ENCODE assay signal across 8 cellular contexts in the genomic region with DNA sequence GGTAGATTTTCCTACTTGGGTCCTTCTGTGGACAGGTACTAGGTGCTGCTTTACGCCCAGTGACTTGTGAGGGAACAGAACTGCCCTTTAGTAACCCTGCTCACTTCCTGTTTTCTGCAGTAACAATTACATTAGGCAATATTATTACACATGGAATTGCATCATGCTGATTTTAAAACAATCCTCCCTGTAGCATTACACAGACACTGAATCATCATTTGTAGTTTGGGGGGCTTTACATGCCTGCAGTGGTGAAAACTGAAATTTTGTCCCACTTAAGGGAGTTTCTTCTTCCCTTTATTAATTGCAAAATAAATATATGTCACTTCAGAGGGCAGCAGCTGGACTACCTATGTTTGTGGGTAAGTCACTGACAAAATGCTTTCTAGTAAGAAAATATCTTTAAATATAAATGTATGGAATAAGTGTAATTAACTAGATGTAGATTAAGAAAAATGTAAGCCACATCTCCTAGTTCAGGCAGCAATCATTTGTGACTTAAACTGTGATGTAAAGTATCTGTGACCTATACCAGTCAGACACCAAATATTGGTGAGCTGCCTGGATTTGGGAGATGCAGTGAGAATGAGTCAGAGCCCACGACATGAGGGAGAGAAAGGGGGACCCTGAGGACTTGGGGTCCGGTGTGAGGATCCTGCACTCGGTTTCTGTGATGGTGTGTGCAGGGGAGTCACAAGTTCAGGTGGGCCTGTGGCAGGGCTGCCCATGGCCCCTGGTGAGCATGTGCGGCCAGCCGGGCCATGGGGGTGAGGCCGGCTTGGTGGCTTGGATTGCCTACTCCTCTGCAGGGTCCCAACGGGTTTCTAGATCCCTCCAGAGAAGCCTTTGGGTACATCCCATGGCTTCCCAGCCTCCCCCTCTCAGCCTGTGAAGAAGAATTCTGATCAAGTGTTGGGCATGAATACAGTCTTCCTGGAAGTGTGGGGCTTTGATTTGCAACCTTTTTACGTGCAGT. TPM values are rescaled to one million over a fixed set of nuclear protein-coding genes. Genes with fewer than 3 reads are reported as not detected.
DNase-seq lines count a peak whose midpoint lies in the region; TF ChIP-seq lines count a peak whose summit lies in the region.

No MANE protein-coding gene starts in this region.

- H3K4me3 ChIP-seq in KMS-11 (IDR thresholded peaks at IDR 0.05; ENCODE audit: insufficient read depth, low read depth, low read length) (no peak overlapping the region), liver (ENCODE audit: low read depth in 1 of 3, low read length in 3 of 3) (no peak overlapping the region), ascending aorta (no peak overlapping the region)

- no peak overlapping the region for H3K9ac ChIP-seq in KMS-11
- no peak overlapping the region for H3K9ac ChIP-seq in liver (ENCODE audit: low read depth in 1 of 2, low read length in 2 of 2)

- DNase-seq in EL (peak; percentile 69), ascending aorta (ENCODE audit: low spot score in 2 of 2) (no peak)
- DNase-seq in activated naive CD8-positive, alpha-beta T cell treated with anti-CD3 and anti-CD28 coated beads for 36 hours, result no peak
- no peak for DNase-seq in activated T-helper 2 cell treated with anti-CD3 and anti-CD28 coated beads, Interferon-gamma antibody, Interleukin-2, Interleukin-4, amounts not matched to agents 10 μg/mL and 5 μg/mL and 100 μg/mL, durations not matched to agents 14 hours and 24 hours and 36 hours (ENCODE audit: low spot score)
- DNase-seq in stimulated activated CD4-positive, alpha-beta T cell treated with anti-CD3 and anti-CD28 coated beads, Interleukin-4, amount 100 ng/mL, for 1 hour, result no peak
- DNase-seq in activated CD4-positive, alpha-beta T cell treated with anti-CD3 and anti-CD28 coated beads for 48 hours, result no peak

- no peak overlapping the region for H3K27ac ChIP-seq in KMS-11
- H3K27ac ChIP-seq in liver (ENCODE audit: low read depth in 1 of 2, low read length in 2 of 2), result peak overlapping the region in 1 of 2 donors; percentile 38
- H3K27ac ChIP-seq in ascending aorta, result no peak overlapping the region

- H3K27ac Mint-ChIP-seq in activated naive CD8-positive, alpha-beta T cell treated with anti-CD3 and anti-CD28 coated beads for 36 hours, result peak overlapping the region; percentile 82
- no peak overlapping the region for H3K27ac Mint-ChIP-seq in activated T-helper 2 cell treated with anti-CD3 and anti-CD28 coated beads, Interferon-gamma antibody, Interleukin-2, Interleukin-4, amounts not matched to agents 10 μg/mL and 5 μg/mL and 100 μg/mL, durations not matched to agents 14 hours and 24 hours and 36 hours

- H3K4me1 ChIP-seq in KMS-11 (ENCODE audit: low read depth, poor library complexity, severe bottlenecking), result peaks cover 17% of the 10 kb centered on the region
- H3K4me1 ChIP-seq in liver (ENCODE audit: control insufficient read depth in 4 of 4, insufficient read depth in 4 of 4, low read length in 3 of 4), result peaks cover 0 to 3% (median 0%) of the 10 kb centered on the region in 4 donors
- no peaks in the 10 kb centered on the region for H3K4me1 ChIP-seq in ascending aorta

- no peaks in the 10 kb centered on the region for H3K27me3 ChIP-seq in KMS-11 (ENCODE audit: insufficient read depth, low read depth)
- H3K27me3 ChIP-seq in liver (ENCODE audit: control insufficient read depth in 4 of 4, insufficient read depth in 4 of 4, low read length in 3 of 4), result no peaks in the 10 kb centered on the region
- no peaks in the 10 kb centered on the region for H3K27me3 ChIP-seq in ascending aorta

- peak overlapping the region; percentile 26 for H3K4me2 ChIP-seq in KMS-11

- no peaks in the 10 kb centered on the region for H3K9me3 Mint-ChIP-seq in activated naive CD8-positive, alpha-beta T cell treated with anti-CD3 and anti-CD28 coated beads for 36 hours
- no peaks in the 10 kb centered on the region for H3K9me3 Mint-ChIP-seq in activated T-helper 2 cell treated with anti-CD3 and anti-CD28 coated beads, Interferon-gamma antibody, Interleukin-2, Interleukin-4, amounts not matched to agents 10 μg/mL and 5 μg/mL and 100 μg/mL, durations not matched to agents 14 hours and 24 hours and 36 hours

- TF ChIP-seq CTCF in KMS-11 (conservative IDR thresholded peaks at IDR 0.05; ENCODE audit: low read depth, low read length) (no peak), liver (IDR thresholded peaks at IDR 0.05; ENCODE audit: low read depth, low read length, missing input control) (no peak), ascending aorta (IDR thresholded peaks at IDR 0.05) (no peak)

- no peaks in the 10 kb centered on the region for H3K9me3 ChIP-seq in liver (ENCODE audit: control insufficient read depth in 4 of 4, low read length in 3 of 4)
- H3K9me3 ChIP-seq in ascending aorta, result no peaks in the 10 kb centered on the region

- no peaks in the 10 kb centered on the region for H3K36me3 ChIP-seq in KMS-11 (ENCODE audit: insufficient read depth)
- H3K36me3 ChIP-seq in liver (ENCODE audit: control insufficient read depth in 4 of 4, insufficient read depth in 3 of 4, low read depth in 1 of 4, low read length in 3 of 4), result no peaks in the 10 kb centered on the region
- no peaks in the 10 kb centered on the region for H3K36me3 ChIP-seq in ascending aorta

- peak in 1 of 2 donors; percentile 23 for TF ChIP-seq RAD21 in liver (IDR thresholded peaks at IDR 0.05)

- intact Hi-C loops in activated T-helper 2 cell treated with anti-CD3 and anti-CD28 coated beads, Interferon-gamma antibody, Interleukin-2, Interleukin-4, amounts not matched to agents 10 μg/mL and 5 μg/mL and 100 μg/mL, durations not matched to agents 14 hours and 24 hours and 36 hours (cut with micrococcal nuclease), result no loop called here
- intact Hi-C loops in ascending aorta (cut with DNase I), result no loop called here

- H3K36me3 Mint-ChIP-seq in activated naive CD8-positive, alpha-beta T cell treated with anti-CD3 and anti-CD28 coated beads for 36 hours, result no peaks in the 10 kb centered on the region
- H3K36me3 Mint-ChIP-seq in activated T-helper 2 cell treated with anti-CD3 and anti-CD28 coated beads, Interferon-gamma antibody, Interleukin-2, Interleukin-4, amounts not matched to agents 10 μg/mL and 5 μg/mL and 100 μg/mL, durations not matched to agents 14 hours and 24 hours and 36 hours (ENCODE audit: low read depth), result no peaks in the 10 kb centered on the region

- peak overlapping the region; percentile 12; the same call in 1 of the 2 replicates for H2AFZ ChIP-seq in KMS-11 (ENCODE audit: low read depth)

- H4K20me1 ChIP-seq in KMS-11 (ENCODE audit: insufficient read depth), result no peaks in the 10 kb centered on the region

- no peak overlapping the region for H3K4me3 Mint-ChIP-seq in activated naive CD8-positive, alpha-beta T cell treated with anti-CD3 and anti-CD28 coated beads for 36 hours
- no peak overlapping the region for H3K4me3 Mint-ChIP-seq in activated T-helper 2 cell treated with anti-CD3 and anti-CD28 coated beads, Interferon-gamma antibody, Interleukin-2, Interleukin-4, amounts not matched to agents 10 μg/mL and 5 μg/mL and 100 μg/mL, durations not matched to agents 14 hours and 24 hours and 36 hours (ENCODE audit: low read depth)

- peaks cover 54% of the 10 kb centered on the region for H3K4me1 Mint-ChIP-seq in activated naive CD8-positive, alpha-beta T cell treated with anti-CD3 and anti-CD28 coated beads for 36 hours
- peaks cover 31% of the 10 kb centered on the region for H3K4me1 Mint-ChIP-seq in activated T-helper 2 cell treated with anti-CD3 and anti-CD28 coated beads, Interferon-gamma antibody, Interleukin-2, Interleukin-4, amounts not matched to agents 10 μg/mL and 5 μg/mL and 100 μg/mL, durations not matched to agents 14 hours and 24 hours and 36 hours (ENCODE audit: low read depth)

- WGBS in liver, result 83% methylated on average over 9 of the region's 9 CpGs

- no peaks in the 10 kb centered on the region for H3K27me3 Mint-ChIP-seq in activated naive CD8-positive, alpha-beta T cell treated with anti-CD3 and anti-CD28 coated beads for 36 hours
- peaks cover 4% of the 10 kb centered on the region for H3K27me3 Mint-ChIP-seq in activated T-helper 2 cell treated with anti-CD3 and anti-CD28 coated beads, Interferon-gamma antibody, Interleukin-2, Interleukin-4, amounts not matched to agents 10 μg/mL and 5 μg/mL and 100 μg/mL, durations not matched to agents 14 hours and 24 hours and 36 hours (ENCODE audit: low read depth)

- H3K79me2 ChIP-seq in KMS-11 (ENCODE audit: insufficient read depth, low read depth), result no peaks in the 10 kb centered on the region

TF ChIP-seq in liver, 16 proteins besides CTCF, POLR2A, EP300 and RAD21 (continues in another document):
- TF ChIP-seq FOXA1 (IDR thresholded peaks at IDR 0.05) (no peak), YY1 (IDR thresholded peaks at IDR 0.05) (no peak), HNF4G (IDR thresholded peaks at IDR 0.05) (no peak), RXRA (IDR thresholded peaks at IDR 0.05) (peak; percentile 89 to 92), FOXA2 (IDR thresholded peaks at IDR 0.05) (no peak)

RNA-seq across cellular contexts. Expression of a gene that starts 19.2 kb away (rescaled TPM):
- 10 to 100 TPM in 1 of 2 experiments, 1 to 10 TPM in 1; 9.8 to 11.1 TPM for total RNA-seq in activated naive CD8-positive, alpha-beta T cell treated with anti-CD3 and anti-CD28 coated beads for 36 hours
- total RNA-seq in liver, result 1 to 10 TPM; 7.1 to 9.7 TPM
- polyA plus RNA-seq in liver, result 1 to 10 TPM; 1.6 to 3.5 TPM
- 5.7 and 8.0 TPM in 2 replicates for total RNA-seq in activated T-helper 2 cell treated with anti-CD3 and anti-CD28 coated beads, Interferon-gamma antibody, Interleukin-2, Interleukin-4, amounts not matched to agents 10 μg/mL and 5 μg/mL and 100 μg/mL, durations not matched to agents 14 hours and 24 hours and 36 hours
- total RNA-seq in ascending aorta, result 39.5 TPM
